ENCODE assay signal across 29 cellular contexts in the genomic region with DNA sequence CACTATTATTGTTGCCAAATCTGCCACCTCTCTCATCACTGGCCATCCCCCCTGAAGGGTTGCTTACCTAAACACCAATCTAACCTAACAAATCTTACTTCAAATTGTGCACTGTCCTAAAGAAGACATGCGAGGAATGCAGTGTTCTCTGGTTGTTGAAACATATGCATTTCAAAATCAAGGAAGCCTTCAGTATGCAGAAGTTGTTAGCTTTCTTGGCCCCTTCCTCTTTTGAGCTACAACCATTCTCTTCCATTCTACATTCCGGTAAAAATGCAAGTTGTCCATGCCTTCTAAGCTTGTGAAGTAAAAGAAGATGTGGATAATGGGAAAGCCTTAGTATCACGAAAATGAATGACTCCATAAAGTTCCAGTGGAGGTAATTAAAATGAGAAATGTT.
DNase-seq lines count a peak whose midpoint lies in the region; ATAC-seq, FAIRE-seq and TF ChIP-seq lines count a peak whose summit lies in the region.
"Had no signal": no experiment of that assay in that cellular context is flagged by ENCODE, and none has a peak within 500 bp of the region (broad histone marks: within the 10 kb centered on the region; RNA-seq: fewer than 3 reads in every experiment).

No MANE protein-coding gene starts in this region.

- H3K4me1 ChIP-seq in K562 (replicated peaks in 1 of 2; ENCODE audit: control insufficient read depth in 2 of 2, insufficient read depth in 2 of 2, low read length in 2 of 2): peaks cover 0 to 14% of the 10 kb centered on the region in 2 experiments; a peak in 2 of 5 replicates
- peaks cover 17% of the 10 kb centered on the region for H3K4me1 ChIP-seq in upper lobe of right lung
- H3K4me1 ChIP-seq in CD4-positive, alpha-beta memory T cell (ENCODE audit: insufficient read depth, low read length): no peaks in the 10 kb centered on the region
- H3K4me1 ChIP-seq in GM23248 (ENCODE audit: insufficient read depth): no peaks in the 10 kb centered on the region
- H3K4me1 ChIP-seq: gastrocnemius medialis, parathyroid adenoma, thyroid gland had no signal

- TF ChIP-seq RAD21 in K562 (CRISPR knock-in tag; conservative IDR thresholded peaks at IDR 0.05 in 1 of 2, IDR thresholded peaks at IDR 0.05 in 1 of 2): no peak

- H3K9ac ChIP-seq in K562 (ENCODE audit: insufficient read depth in 1 of 2, low read depth in 2 of 2, low read length in 2 of 2) (no peak overlapping the region), GM23248 (no peak overlapping the region)
- H3K9ac ChIP-seq: parathyroid adenoma had no signal

- DNase-seq in KBM-7 (peak; percentile 56), NOMO-1 (lab: John Stamatoyannopoulos, UW; ENCODE audit: unreplicated experiment in 2 of 2) (peak; percentile 80 to 87), K562 (ENCODE audit: extremely low read depth in 1 of 4, low spot score in 3 of 4) (no peak), upper lobe of right lung (no peak), GM23248 (no peak)
- DNase-seq in activated naive CD8-positive, alpha-beta T cell treated with anti-CD3 and anti-CD28 coated beads for 36 hours: no peak
- no peak for DNase-seq in CD4-positive, alpha-beta memory T cell
- DNase-seq: activated CD4-positive, alpha-beta T cell treated with anti-CD3 and anti-CD28 coated beads for 48 hours; activated effector memory CD4-positive, alpha-beta T cell treated with Interleukin-2 at 50 U/mL for 16 hours; activated T-cell treated with anti-CD3 and anti-CD28 coated beads for 4 hours; DND-41; gastrocnemius medialis; kidney glomerular epithelial cell; mesenchymal stem cell; NCI-H1105; NCI-H187; NCI-H446 treated with DMSO at 0.1 percent for 48 hours; PC-3; stimulated activated CD8-positive, alpha-beta memory T cell treated with anti-CD3 and anti-CD28 coated beads, Interleukin-4, amount 100 ng/mL, for 48 hours; SW 1271; thyroid gland; WERI-Rb-1 had no signal

- no peaks in the 10 kb centered on the region for H3K9me1 ChIP-seq in K562 (ENCODE audit: control insufficient read depth, insufficient read depth, low read length)

- no peak for TF ChIP-seq POLR2A in K562 (conservative IDR thresholded peaks at IDR 0.05)

- H3K27ac Mint-ChIP-seq in activated naive CD8-positive, alpha-beta T cell treated with anti-CD3 and anti-CD28 coated beads for 36 hours: no peak overlapping the region
- H3K27ac Mint-ChIP-seq in CD4-positive, alpha-beta memory T cell: no peak overlapping the region
- H3K27ac Mint-ChIP-seq: activated naive CD4-positive, alpha-beta T cell treated with anti-CD3 and anti-CD28 coated beads, Interleukin-2, amount 50 U/mL, for 72 hours had no signal

- peaks cover 2% of the 10 kb centered on the region for H3K9me3 Mint-ChIP-seq in activated naive CD8-positive, alpha-beta T cell treated with anti-CD3 and anti-CD28 coated beads for 36 hours
- H3K9me3 Mint-ChIP-seq in CD4-positive, alpha-beta memory T cell: peaks cover 0 to 7% (median 3%) of the 10 kb centered on the region in 8 donors

- H3K9me2 ChIP-seq in GM23248 (ENCODE audit: insufficient read depth): no peaks in the 10 kb centered on the region

- no peaks in the 10 kb centered on the region for H4K20me1 ChIP-seq in K562 (replicated peaks; ENCODE audit: control insufficient read depth, insufficient read depth, low read length)
- H4K20me1 ChIP-seq in GM23248 (ENCODE audit: insufficient read depth): no peaks in the 10 kb centered on the region

- intact Hi-C loops in K562 (cut with micrococcal nuclease) (loop anchor here (5.0 kb wide), 1 partner anchor 59 kb away; no protein-coding TSS in a partner anchor), upper lobe of right lung (cut with DNase I) (no loop called here)
- intact Hi-C loops in CD4-positive, alpha-beta memory T cell (cut with micrococcal nuclease): no loop called here

- no peak overlapping the region for H3K4me3 ChIP-seq in K562
- no peak overlapping the region for H3K4me3 ChIP-seq in upper lobe of right lung
- no peak overlapping the region for H3K4me3 ChIP-seq in CD4-positive, alpha-beta memory T cell (ENCODE audit: low read length in 2 of 2)
- H3K4me3 ChIP-seq in GM23248: no peak overlapping the region
- H3K4me3 ChIP-seq: gastrocnemius medialis, thyroid gland had no signal

- in situ Hi-C loops in KBM-7 (cut with MboI; ENCODE audit: low pct_unique_long_range_greater_than_20kb, low sequenced_read_pairs) (loop anchor here (25.0 kb wide), 3 partner anchors 289 to 514 kb away; a partner anchor contains a TSS), K562 (cut with MboI) (no loop called here), GM23248 (cut with MboI) (no loop called here)

- no peak for ATAC-seq in K562
- peak; percentile 75 for ATAC-seq in upper lobe of right lung
- ATAC-seq: activated naive CD4-positive, alpha-beta T cell treated with anti-CD3 and anti-CD28 coated beads, Interleukin-2, amount 50 U/mL, for 72 hours; gastrocnemius medialis; HepG2; PC-3 had no signal

- H3K79me2 ChIP-seq in K562 (ENCODE audit: control insufficient read depth, insufficient read depth, low read length) (no peaks in the 10 kb centered on the region), GM23248 (ENCODE audit: insufficient read depth) (no peaks in the 10 kb centered on the region)
- H3K79me2 ChIP-seq: parathyroid adenoma had no signal

- H3K36me3 ChIP-seq in K562 (ENCODE audit: control insufficient read depth, insufficient read depth, low read length) (no peaks in the 10 kb centered on the region), upper lobe of right lung (no peaks in the 10 kb centered on the region), GM23248 (ENCODE audit: low read depth) (no peaks in the 10 kb centered on the region)
- H3K36me3 ChIP-seq in CD4-positive, alpha-beta memory T cell (ENCODE audit: insufficient read depth, low read length): no peaks in the 10 kb centered on the region
- H3K36me3 ChIP-seq: gastrocnemius medialis, thyroid gland, WERI-Rb-1 had no signal

- H3K4me2 ChIP-seq in K562 (ENCODE audit: insufficient read depth, low read length) (no peak overlapping the region), GM23248 (ENCODE audit: unreplicated experiment) (no peak overlapping the region)

- FAIRE-seq in K562 (lab: Jason Lieb, UNC): no peak
- FAIRE-seq: bronchial epithelial cell, endothelial cell of umbilical vein, HepG2 had no signal

- 16% methylated on average over 3 of the region's 3 CpGs for WGBS in K562 (ENCODE audit: insufficient coverage, low coverage, missing lambda C conversion rate)
- 77 to 88% methylated on average over 3 of the region's 3 CpGs for WGBS in GM23248 (ENCODE audit: low coverage in 1 of 2, low lambda C conversion rate in 2 of 2, missing lambda C conversion rate in 2 of 2), 2 experiments

- H2AFZ ChIP-seq in K562 (ENCODE audit: low read depth, low read length): no peak overlapping the region
- no peak overlapping the region for H2AFZ ChIP-seq in GM23248
- H2AFZ ChIP-seq: parathyroid adenoma had no signal

- H3K27ac ChIP-seq in K562 (ENCODE audit: extremely low read depth, low read depth, low read length): no peak overlapping the region
- peak overlapping the region; percentile 47 for H3K27ac ChIP-seq in upper lobe of right lung
- H3K27ac ChIP-seq in CD4-positive, alpha-beta memory T cell (ENCODE audit: low read depth, low read length): no peak overlapping the region
- no peak overlapping the region for H3K27ac ChIP-seq in GM23248
- H3K27ac ChIP-seq: C4-2B, gastrocnemius medialis, parathyroid adenoma, thyroid gland, WERI-Rb-1 had no signal

- TF ChIP-seq EP300 in K562 (IDR thresholded peaks at IDR 0.05; ENCODE audit: low read length): no peak

- H3K9me3 ChIP-seq in K562 (replicated peaks; ENCODE audit: control insufficient read depth, insufficient read depth, low read depth, low read length) (no peaks in the 10 kb centered on the region; the same call in 1 of the 2 replicates), upper lobe of right lung (no peaks in the 10 kb centered on the region), GM23248 (ENCODE audit: low read depth) (no peaks in the 10 kb centered on the region)
- no peaks in the 10 kb centered on the region for H3K9me3 ChIP-seq in CD4-positive, alpha-beta memory T cell (ENCODE audit: control insufficient read depth in 1 of 2, low read length in 2 of 2)
- H3K9me3 ChIP-seq: gastrocnemius medialis, thyroid gland had no signal

- POLR2A ChIA-PET in K562 (lab: Yijun Ruan, JAX): no interaction called here
- POLR2A ChIA-PET in CD4-positive, alpha-beta memory T cell (lab: Charles Lee; ENCODE audit: partially characterized antibody): no interaction called here

- H3K4me3 Mint-ChIP-seq in activated naive CD8-positive, alpha-beta T cell treated with anti-CD3 and anti-CD28 coated beads for 36 hours: no peak overlapping the region
- no peak overlapping the region for H3K4me3 Mint-ChIP-seq in CD4-positive, alpha-beta memory T cell
- H3K4me3 Mint-ChIP-seq: neural crest cell had no signal

- TF ChIP-seq CTCF in K562 (IDR thresholded peaks at IDR 0.05 in 2 of 3, conservative IDR thresholded peaks at IDR 0.05 in 1 of 3; ENCODE audit: insufficient read depth in 2 of 3, low read depth in 1 of 3, low read length in 3 of 3): no peak
- no peak for TF ChIP-seq CTCF in upper lobe of right lung (IDR thresholded peaks at IDR 0.05)

- H3K27me3 ChIP-seq in K562 (ENCODE audit: control insufficient read depth in 2 of 2, insufficient read depth in 2 of 2, low read length in 2 of 2) (no peaks in the 10 kb centered on the region; a peak in 1 of 5 replicates), upper lobe of right lung (no peaks in the 10 kb centered on the region), GM23248 (replicated peaks; ENCODE audit: insufficient read depth) (0 out of 2 replicates have a peak, but pooled peaks cover 3% of the 10 kb centered on the region)
- H3K27me3 ChIP-seq in CD4-positive, alpha-beta memory T cell (ENCODE audit: insufficient read depth, low read length): no peaks in the 10 kb centered on the region
- H3K27me3 ChIP-seq: gastrocnemius medialis, thyroid gland had no signal

- H3F3A ChIP-seq in GM23248 (ENCODE audit: insufficient read depth): no peaks in the 10 kb centered on the region

- no TSS peak for BruUV-seq in K562 (replicated peaks; lab: Mats Ljungman, UMichigan)

- CTCF ChIA-PET in K562 (lab: Yijun Ruan, JAX; ENCODE audit: low intra/inter-chr PET ratio): no interaction called here
- CTCF ChIA-PET in CD4-positive, alpha-beta memory T cell (lab: Charles Lee; ENCODE audit: partially characterized antibody): interaction anchor here (1.5 to 3.0 kb wide), 3 partner anchors 11 to 18 kb away, joined by 3 to 11 read pairs (median 8); no protein-coding TSS in a partner anchor

- H3K36me3 Mint-ChIP-seq in activated naive CD8-positive, alpha-beta T cell treated with anti-CD3 and anti-CD28 coated beads for 36 hours: no peaks in the 10 kb centered on the region
- H3K36me3 Mint-ChIP-seq in CD4-positive, alpha-beta memory T cell: no peaks in the 10 kb centered on the region

- no peaks in the 10 kb centered on the region for H3K27me3 Mint-ChIP-seq in activated naive CD8-positive, alpha-beta T cell treated with anti-CD3 and anti-CD28 coated beads for 36 hours
- H3K27me3 Mint-ChIP-seq in CD4-positive, alpha-beta memory T cell: no peaks in the 10 kb centered on the region

- H3K4me1 Mint-ChIP-seq in activated naive CD8-positive, alpha-beta T cell treated with anti-CD3 and anti-CD28 coated beads for 36 hours: no peaks in the 10 kb centered on the region
- no peaks in the 10 kb centered on the region for H3K4me1 Mint-ChIP-seq in CD4-positive, alpha-beta memory T cell
- H3K4me1 Mint-ChIP-seq: neural crest cell had no signal

TF ChIP-seq in K562, 482 proteins besides CTCF, POLR2A, EP300 and RAD21 (continues in another document):
- 0 out of 2 replicates have a peak, but pooled peaks have one; percentile 31 for TF ChIP-seq SPI1 (IDR thresholded peaks at IDR 0.05; ENCODE audit: borderline replicate concordance, low read depth, low read length)

Comparison
In these comparisons a context has a peak if more than half of its experiments do, and no peak if none do; other contexts are left out.
1. DNase-seq: peak in KBM-7 (single experiment) and NOMO-1 (2 of 2); none in K562 (0 of 4), upper lobe of right lung (single experiment), activated naive CD8-positive, alpha-beta T cell treated with anti-CD3 and anti-CD28 coated beads for 36 hours (single experiment), CD4-positive, alpha-beta memory T cell (0 of 5) and GM23248 (single experiment).